16 cellular contexts compared by ENCODE assay signal in the genomic region with DNA sequence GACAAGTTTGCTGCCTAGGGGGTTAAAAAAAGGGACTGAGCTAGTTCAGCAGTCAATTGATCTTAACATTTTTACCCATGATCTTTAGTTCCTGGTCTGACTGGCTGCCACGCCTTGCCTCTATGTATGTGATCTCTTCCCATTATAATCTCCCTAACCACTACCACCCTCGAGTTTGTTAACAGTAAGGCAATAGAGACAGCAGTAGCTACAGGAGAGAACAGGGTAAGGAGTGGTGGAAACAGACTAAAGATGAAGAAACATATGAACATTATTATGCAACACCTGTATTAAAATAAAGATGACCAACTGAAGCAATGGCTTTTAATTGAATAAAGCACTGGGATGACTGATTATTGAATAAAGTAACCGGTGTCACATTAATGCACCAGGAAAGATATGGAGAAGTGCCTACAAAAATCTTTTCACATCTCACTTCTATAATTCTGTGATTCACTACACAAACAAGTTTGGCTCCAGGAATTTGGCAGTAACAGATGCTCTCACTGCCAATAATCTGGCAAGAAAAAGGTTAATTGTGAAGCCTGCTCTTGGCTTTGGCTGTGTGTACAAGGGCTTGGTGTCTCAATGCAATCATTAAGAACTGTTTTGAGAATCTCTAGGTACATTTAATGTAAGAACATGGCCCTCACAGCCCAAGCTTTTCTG.
A peak's percentile ranks its signal among the peaks of the same experiment; 100 is the strongest.
DNase-seq lines count a peak whose midpoint lies in the region; ATAC-seq and TF ChIP-seq lines count a peak whose summit lies in the region.
"Had no signal": no experiment of that assay in that cellular context is flagged by ENCODE, and none has a peak within 500 bp of the region (broad histone marks: within the 10 kb centered on the region; RNA-seq: fewer than 3 reads in every experiment).

No MANE protein-coding gene starts in this region.

- H3K4me3 Mint-ChIP-seq in brain (peak overlapping the region in 1 of 5 experiments; percentile 28), T-cell (no peak overlapping the region)
- H3K4me3 Mint-ChIP-seq: GM23338, mesothelial cell of epicardium had no signal

- H3K4me1 Mint-ChIP-seq in brain (peaks cover 37% of the 10 kb centered on the region), T-cell (peaks cover 0 to 9% (median 1%) of the 10 kb centered on the region in 3 donors)

- intact Hi-C loops in tibial artery (cut with DNase I; ENCODE audit: low total_unique reads) = no loop called here

- H3K27ac ChIP-seq in tibial artery = no peak overlapping the region
- H3K27ac ChIP-seq: brain microvascular endothelial cell, SK-N-MC, skin epidermis, uterus had no signal

- no peaks in the 10 kb centered on the region for H3K9me3 ChIP-seq in tibial artery
- H3K9me3 ChIP-seq: uterus had no signal

- H3K9me3 Mint-ChIP-seq in brain (no peaks in the 10 kb centered on the region), T-cell (no peaks in the 10 kb centered on the region)
- H3K9me3 Mint-ChIP-seq: GM23338, mesothelial cell of epicardium had no signal

- H3K36me3 ChIP-seq in tibial artery = no peaks in the 10 kb centered on the region
- H3K36me3 ChIP-seq: brain microvascular endothelial cell, uterus had no signal

- H3K36me3 Mint-ChIP-seq in brain = no peaks in the 10 kb centered on the region
- no peaks in the 10 kb centered on the region for H3K36me3 Mint-ChIP-seq in T-cell
- H3K36me3 Mint-ChIP-seq: mesothelial cell of epicardium had no signal

- H3K27me3 ChIP-seq in tibial artery = no peaks in the 10 kb centered on the region
- H3K27me3 ChIP-seq: brain microvascular endothelial cell, uterus had no signal

- peaks cover 0 to 5% (median 0%) of the 10 kb centered on the region in 4 donors for H3K4me1 ChIP-seq in tibial artery
- H3K4me1 ChIP-seq: uterus had no signal

- ATAC-seq in T-cell (replicated peaks in 1 of 4) = no peak
- ATAC-seq: GM23338 had no signal

- peaks cover under 1% of the 10 kb centered on the region for H3K27me3 Mint-ChIP-seq in brain
- peaks cover 0 to 8% of the 10 kb centered on the region in 2 donors for H3K27me3 Mint-ChIP-seq in T-cell

- H3K27ac Mint-ChIP-seq in brain (peak overlapping the region in 3 of 5 experiments; percentile 16 to 92 (median 41)), T-cell (no peak overlapping the region)
- H3K27ac Mint-ChIP-seq: GM23338, mesothelial cell of epicardium had no signal

- DNase-seq in DMS 273 treated with DMSO at 0.1 percent for 48 hours (lab: John Stamatoyannopoulos, UW) (peak; percentile 89), NCI-H2171 (lab: John Stamatoyannopoulos, UW) (peak; percentile 67), iris pigment epithelial cell (ENCODE audit: low read depth) (peak; percentile 28), T-cell (no peak), midbrain (lab: John Stamatoyannopoulos, UW) (no peak), tibial artery (no peak), SKM-1 treated with dmso at 0.1 percent for 144 hours (lab: John Stamatoyannopoulos, UW; ENCODE audit: unreplicated experiment) (no peak)
- DNase-seq: brain microvascular endothelial cell; NCI-H2227 treated with DMSO at 0.1 percent for 48 hours; stimulated activated naive CD4-positive, alpha-beta T cell; uterus had no signal

- TF ChIP-seq CTCF in brain (conservative IDR thresholded peaks at IDR 0.05) (no peak), tibial artery (IDR thresholded peaks at IDR 0.05) (no peak)

- H3K4me3 ChIP-seq in tibial artery = no peak overlapping the region
- H3K4me3 ChIP-seq: GM23338, SK-N-MC, skin epidermis, uterus had no signal

- CTCF ChIA-PET in T-cell (lab: Charles Lee) = no interaction called here

- POLR2A ChIA-PET in T-cell (lab: Charles Lee) = no interaction called here

Comparison
In these comparisons a context has a peak if more than half of its experiments do, and no peak if none do; other contexts are left out.
1. DNase-seq: peak in DMS 273 treated with DMSO at 0.1 percent for 48 hours (single experiment), NCI-H2171 (single experiment) and iris pigment epithelial cell (single experiment); none in T-cell (0 of 34), midbrain (single experiment), tibial artery (0 of 2) and SKM-1 treated with dmso at 0.1 percent for 144 hours (single experiment).
2. H3K27ac Mint-ChIP-seq: peak in brain (3 of 5); none in T-cell (0 of 2).